Comparison of ENCODE assay signal across 22 cellular contexts in the genomic region with DNA sequence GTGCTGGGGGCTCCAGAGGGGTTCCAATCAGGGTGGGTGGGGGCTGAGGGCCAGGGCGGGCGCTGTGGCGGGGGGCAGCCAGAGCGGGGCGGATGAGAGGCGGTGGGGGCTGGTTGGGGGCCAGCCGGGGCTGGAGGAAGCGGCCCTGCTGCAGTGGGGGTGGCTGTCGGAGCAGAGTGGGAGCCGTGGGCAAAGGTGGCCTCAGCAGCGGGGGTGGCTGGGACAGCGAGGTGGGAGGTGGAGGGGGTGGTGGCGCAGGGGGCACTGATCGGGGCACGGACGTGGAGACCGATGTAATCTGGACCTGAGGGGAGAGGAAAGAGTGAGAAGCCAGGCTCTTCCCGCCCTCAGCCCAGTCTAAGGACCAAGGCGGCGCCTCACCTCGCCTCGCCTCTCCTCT. TPM values are rescaled to one million over a fixed set of nuclear protein-coding genes. Genes with fewer than 3 reads are reported as not detected.
A peak's percentile ranks its signal among the peaks of the same experiment; 100 is the strongest.
DNase-seq lines count a peak whose midpoint lies in the region; ATAC-seq and TF ChIP-seq lines count a peak whose summit lies in the region.
"Had no signal": no experiment of that assay in that cellular context is flagged by ENCODE, and none has a peak within 500 bp of the region (broad histone marks: within the 10 kb centered on the region; RNA-seq: fewer than 3 reads in every experiment).

No MANE protein-coding gene starts in this region.

- H2BK5ac ChIP-seq in mesendoderm (ENCODE audit: low read length) = no peak overlapping the region

- H3K4me3 Mint-ChIP-seq in Caco-2 (ENCODE audit: unreplicated experiment) = no peak overlapping the region
- H3K4me3 Mint-ChIP-seq: CD8-positive, alpha-beta T cell had no signal

- no peak overlapping the region for H2BK15ac ChIP-seq in mesendoderm (replicated peaks; ENCODE audit: low read depth)

- H4K20me1 ChIP-seq in osteoblast (ENCODE audit: insufficient read depth, low read length) = peaks cover 7% of the 10 kb centered on the region

- DNase-seq in Caco-2 = no peak
- DNase-seq in RWPE1 (ENCODE audit: low spot score) = no peak
- no peak for DNase-seq in mesendoderm
- peak; percentile 54 for DNase-seq in osteoblast (ENCODE audit: insufficient read length, low spot score, missing footprints)
- no peak for DNase-seq in NCI-H2081 (lab: John Stamatoyannopoulos, UW)
- DNase-seq in AML-193 (lab: John Stamatoyannopoulos, UW) = no peak
- DNase-seq: Calu3; CD8-positive, alpha-beta T cell; DMS153; KG1; NCI-H1092 treated with DMSO at 0.1 percent for 48 hours; NCI-H1436 treated with DMSO at 0.1 percent for 48 hours; NCI-H1930; NCI-H226; NCI-H510A treated with DMSO at 0.1 percent for 48 hours; NCI-H748 treated with DMSO at 0.1 percent for 48 hours; PC-9; RPMI8226; SHP77 treated with DMSO at 0.1 percent for 48 hours had no signal

- WGBS in mesendoderm (ENCODE audit: extremely low coverage, insufficient coverage, low lambda C conversion rate) = no CpG with 5 or more reads among the region's 22 CpGs

- intact Hi-C loops in Caco-2 (cut with micrococcal nuclease; ENCODE audit: unreplicated experiment) = no loop called here

- H3K27ac ChIP-seq in RWPE1 (peak overlapping the region; percentile 13; the same call in 1 of the 2 replicates), mesendoderm (ENCODE audit: low read depth, low read length) (no peak overlapping the region), osteoblast (ENCODE audit: low read depth, low read length) (no peak overlapping the region)
- H3K27ac ChIP-seq: A549, PC-9 had no signal

- H3K9me3 ChIP-seq in Caco-2 (no peaks in the 10 kb centered on the region), osteoblast (ENCODE audit: low read depth, low read length) (no peaks in the 10 kb centered on the region)
- H3K9me3 ChIP-seq: A549 had no signal

- H3K9me3 Mint-ChIP-seq in Caco-2 (ENCODE audit: unreplicated experiment) = no peaks in the 10 kb centered on the region
- H3K9me3 Mint-ChIP-seq: CD8-positive, alpha-beta T cell had no signal

- H3K4ac ChIP-seq in mesendoderm (ENCODE audit: low read depth, low read length) = no peak overlapping the region

- no peak overlapping the region for H2BK120ac ChIP-seq in mesendoderm (ENCODE audit: low read depth, low read length)

- H2AFZ ChIP-seq in osteoblast (ENCODE audit: low read length) = no peak overlapping the region
- H2AFZ ChIP-seq: PC-9 had no signal

- peaks cover 19% of the 10 kb centered on the region for H3K79me2 ChIP-seq in mesendoderm (ENCODE audit: control insufficient read depth, insufficient read depth, low read length)
- H3K79me2 ChIP-seq in osteoblast (ENCODE audit: insufficient read depth, low read length) = no peaks in the 10 kb centered on the region

- H2AK5ac ChIP-seq in mesendoderm (ENCODE audit: low read length) = no peak overlapping the region

- H3K4me1 Mint-ChIP-seq in Caco-2 (ENCODE audit: low read depth, unreplicated experiment) = no peaks in the 10 kb centered on the region

- peak overlapping the region; percentile 16 for H3K9ac ChIP-seq in mesendoderm (ENCODE audit: low read length)

- H3K4me2 ChIP-seq in mesendoderm (ENCODE audit: low read length) (no peak overlapping the region), osteoblast (ENCODE audit: insufficient read depth, low read length) (no peak overlapping the region)
- H3K4me2 ChIP-seq: A549, PC-9 had no signal

- POLR2A ChIA-PET in Caco-2 (lab: Charles Lee) (no interaction called here), RWPE1 (lab: Yijun Ruan, JAX; ENCODE audit: low non-redundant PET) (no interaction called here)

- H4K8ac ChIP-seq in mesendoderm (ENCODE audit: low read depth, low read length) = no peak overlapping the region

- peaks cover 43% of the 10 kb centered on the region for H3K36me3 Mint-ChIP-seq in Caco-2 (ENCODE audit: insufficient read depth, unreplicated experiment)

- no peak overlapping the region for H3K18ac ChIP-seq in mesendoderm (ENCODE audit: low read length)

- H3K79me1 ChIP-seq in mesendoderm (ENCODE audit: low read length) = peaks cover 11% of the 10 kb centered on the region

- 0 out of 2 replicates have a peak, but pooled peaks cover 9% of the 10 kb centered on the region for H3K4me1 ChIP-seq in Caco-2
- peaks cover 8% of the 10 kb centered on the region for H3K4me1 ChIP-seq in mesendoderm (ENCODE audit: control insufficient read depth, low read depth, low read length)
- H3K4me1 ChIP-seq in osteoblast (ENCODE audit: insufficient read depth, low read length) = no peaks in the 10 kb centered on the region

- CTCF ChIA-PET in Caco-2 (lab: Charles Lee) = interaction anchor here (0.8 kb wide), 1 partner anchor 26 kb away, joined by 3 read pairs; no protein-coding TSS in a partner anchor
- CTCF ChIA-PET in RWPE1 (lab: Yijun Ruan, JAX) = no interaction called here

- no peak for ATAC-seq in HG02759 (IDR thresholded peaks at IDR 0.05; ENCODE audit: unreplicated experiment)
- ATAC-seq: A549; CD8-positive, alpha-beta T cell had no signal

- H3K4me3 ChIP-seq in Caco-2 (ENCODE audit: low read depth, low read length) (no peak overlapping the region), mesendoderm (ENCODE audit: low read length) (no peak overlapping the region), osteoblast (ENCODE audit: insufficient read depth, low read length) (no peak overlapping the region)
- H3K4me3 ChIP-seq: A549, PC-9, SK-N-MC had no signal

- no peak overlapping the region for H3K56ac ChIP-seq in mesendoderm (ENCODE audit: low read length)

- no peak overlapping the region for H4K5ac ChIP-seq in mesendoderm (ENCODE audit: low read length)

- no peak for TF ChIP-seq CTCF in Caco-2 (IDR thresholded peaks at IDR 0.05; ENCODE audit: insufficient read depth in 1 of 2, low read depth in 1 of 2, low read length in 1 of 2, severe bottlenecking in 1 of 2, unreplicated experiment in 1 of 2)
- no peak for TF ChIP-seq CTCF in RWPE1 (conservative IDR thresholded peaks at IDR 0.05; ENCODE audit: low read depth)
- TF ChIP-seq CTCF in osteoblast (IDR thresholded peaks at IDR 0.05; ENCODE audit: extremely low read depth, low read depth, low read length) = no peak

- no peaks in the 10 kb centered on the region for H3K27me3 Mint-ChIP-seq in Caco-2 (ENCODE audit: insufficient read depth, unreplicated experiment)

- BruUV-seq in Caco-2 (replicated peaks; lab: Mats Ljungman, UMichigan) = no TSS peak

- H3K27me3 ChIP-seq in Caco-2 (replicated peaks; ENCODE audit: control insufficient read depth, insufficient read depth, low read length) = no peaks in the 10 kb centered on the region
- no peaks in the 10 kb centered on the region for H3K27me3 ChIP-seq in mesendoderm (ENCODE audit: insufficient read depth, low read length, poor library complexity)
- H3K27me3 ChIP-seq in osteoblast (ENCODE audit: insufficient read depth, low read length) = no peaks in the 10 kb centered on the region

- peak overlapping the region; percentile 27 for H3K27ac Mint-ChIP-seq in Caco-2 (ENCODE audit: unreplicated experiment)
- H3K27ac Mint-ChIP-seq: CD8-positive, alpha-beta T cell had no signal

- 0 out of 2 replicates have a peak, but pooled peaks cover 3% of the 10 kb centered on the region for H3K36me3 ChIP-seq in Caco-2 (ENCODE audit: control insufficient read depth, insufficient read depth, low read length)
- H3K36me3 ChIP-seq in mesendoderm (ENCODE audit: control insufficient read depth, insufficient read depth, low read length) = peaks cover 13% of the 10 kb centered on the region
- H3K36me3 ChIP-seq in osteoblast (ENCODE audit: insufficient read depth, low read length) = no peaks in the 10 kb centered on the region

- no peak overlapping the region for H3K23ac ChIP-seq in mesendoderm (ENCODE audit: low read length)

RNA-seq across cellular contexts. Expression of gene RCOR2, which starts 5.1 kb away (rescaled TPM):
- total RNA-seq in Caco-2 (2022) = 1.5 and 1.8 TPM in 2 replicates
- polyA plus RNA-seq in mesendoderm (2013, experiment 1 of 2) = 35.7 TPM
- 36.5 TPM for polyA plus RNA-seq in mesendoderm (2013, experiment 2 of 2)
- under 0.01 TPM in 2 replicates for total RNA-seq in osteoblast
- total RNA-seq: CD8-positive, alpha-beta T cell had no signal

RNA-seq across cellular contexts. Expression of gene NAA40, which starts 26.9 kb away (rescaled TPM):
- total RNA-seq in Caco-2 (2022) = 42.7 and 43.7 TPM in 2 replicates
- polyA plus RNA-seq in mesendoderm (2013, experiment 1 of 2) = 20.3 TPM
- polyA plus RNA-seq in mesendoderm (2013, experiment 2 of 2) = 19.6 TPM
- total RNA-seq in osteoblast = 11.9 and 12.1 TPM in 2 replicates
